34 cellular contexts compared by ENCODE assay signal in the genomic region with DNA sequence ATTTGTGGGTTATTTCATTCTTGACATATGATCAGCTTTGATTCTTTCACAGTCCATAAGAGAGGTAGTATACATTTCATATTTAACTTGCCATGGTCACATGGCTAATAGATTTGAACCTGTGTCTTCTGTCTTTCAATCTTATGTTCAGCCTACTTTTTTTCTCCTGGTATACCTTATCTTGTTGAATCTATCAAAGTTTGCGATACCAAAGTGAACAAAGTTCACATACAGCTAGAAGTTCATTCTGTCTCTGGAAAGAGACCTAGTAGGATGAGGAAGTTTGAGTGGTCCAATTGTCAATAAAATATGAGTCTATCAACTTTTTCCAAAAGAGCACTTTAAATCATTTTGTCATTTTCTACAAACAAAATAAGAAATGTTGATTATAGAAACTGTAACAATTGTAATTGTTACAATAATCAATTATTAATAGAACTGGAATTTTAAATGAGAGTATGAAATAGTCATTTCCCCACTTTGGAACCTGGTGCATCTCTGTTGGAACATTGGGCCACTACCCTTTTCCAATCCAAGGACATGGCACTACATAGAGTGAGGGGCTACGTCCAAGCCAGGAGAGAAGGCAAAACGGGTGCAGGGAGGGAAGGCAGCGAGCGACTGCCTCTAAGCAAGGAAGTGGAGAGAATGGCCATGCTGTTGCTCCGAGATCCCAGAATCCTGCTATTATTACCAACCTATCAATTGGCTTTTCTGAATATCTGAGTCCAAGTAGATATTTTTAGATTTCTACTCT.
"Had no signal": no experiment of that assay in that cellular context is flagged by ENCODE, and none has a peak within 500 bp of the region (broad histone marks: within the 10 kb centered on the region; RNA-seq: fewer than 3 reads in every experiment).

No MANE protein-coding gene starts in this region.

- H3K4me3 Mint-ChIP-seq: activated B cell treated with CpG ODN at 0.5 μM for 24 hours; activated CD8-positive, alpha-beta T cell treated with anti-CD3 and anti-CD28 coated beads for 36 hours; activated naive CD4-positive, alpha-beta T cell treated with anti-CD3 and anti-CD28 coated beads, Interleukin-2, amount 10 ng/mL, durations not matched to agents 7 days and 5 days; activated naive CD8-positive, alpha-beta T cell treated with anti-CD3 and anti-CD28 coated beads, Interleukin-2, amount 10 ng/mL, durations not matched to agents 7 days and 5 days; activated T-cell treated with anti-CD3 and anti-CD28 coated beads, Interleukin-2, amount 50 U/mL, for 24 hours; activated T-cell treated with anti-CD3 and anti-CD28 coated beads, Interleukin-2, amount 50 U/mL, for 72 hours; brain; T-helper 17 cell; T-helper 2 cell treated with Interferon-gamma antibody and Interleukin-4, amounts not matched to agents 5 μg/mL and 100 μg/mL, for 36 hours had no signal

- FAIRE-seq: endometrium, endothelial cell of umbilical vein had no signal

- H3K36me3 Mint-ChIP-seq: activated naive CD4-positive, alpha-beta T cell treated with anti-CD3 and anti-CD28 coated beads, Interleukin-2, amount 10 ng/mL, durations not matched to agents 7 days and 5 days; activated naive CD4-positive, alpha-beta T cell treated with anti-CD3 and anti-CD28 coated beads, Interleukin-2, amount 50 U/mL, for 72 hours; activated naive CD8-positive, alpha-beta T cell treated with anti-CD3 and anti-CD28 coated beads, Interleukin-2, amount 10 ng/mL, durations not matched to agents 7 days and 5 days; brain had no signal

- H3K27ac Mint-ChIP-seq: activated B cell treated with CpG ODN at 0.5 μM for 24 hours; activated CD8-positive, alpha-beta T cell treated with anti-CD3 and anti-CD28 coated beads for 36 hours; activated naive CD4-positive, alpha-beta T cell treated with anti-CD3 and anti-CD28 coated beads, Interleukin-2, amount 10 ng/mL, durations not matched to agents 7 days and 5 days; activated naive CD4-positive, alpha-beta T cell treated with anti-CD3 and anti-CD28 coated beads, Interleukin-2, amount 50 U/mL, for 72 hours; activated naive CD8-positive, alpha-beta T cell treated with anti-CD3 and anti-CD28 coated beads, Interleukin-2, amount 10 ng/mL, durations not matched to agents 7 days and 5 days; activated T-cell treated with anti-CD3 and anti-CD28 coated beads, Interleukin-2, amount 50 U/mL, for 24 hours; activated T-cell treated with anti-CD3 and anti-CD28 coated beads, Interleukin-2, amount 50 U/mL, for 72 hours; brain; T-helper 17 cell; T-helper 2 cell treated with Interferon-gamma antibody and Interleukin-4, amounts not matched to agents 5 μg/mL and 100 μg/mL, for 36 hours had no signal

- H3K4me3 ChIP-seq: ascending aorta, breast epithelium, cardiac muscle cell, colonic mucosa, esophagus squamous epithelium, gastroesophageal sphincter had no signal

- DNase-seq: activated B cell treated with CpG ODN at 0.5 μM for 24 hours; activated CD4-positive, alpha-beta T cell treated with anti-CD3 and anti-CD28 coated beads for 48 hours; activated CD4-positive, alpha-beta T cell treated with anti-CD3 and anti-CD28 coated beads, Interleukin-2, amount 50 U/mL, for 1 hour; activated CD4-positive, alpha-beta T cell treated with anti-CD3 and anti-CD28 coated beads, Interleukin-2, amount 50 U/mL, for 48 hours; activated CD8-positive, alpha-beta memory T cell treated with anti-CD3 and anti-CD28 coated beads, Interleukin-2, amount 50 U/mL, for 48 hours; activated CD8-positive, alpha-beta T cell treated with anti-CD3 and anti-CD28 coated beads for 36 hours; activated gamma-delta T cell; activated naive CD4-positive, alpha-beta T cell; activated naive CD4-positive, alpha-beta T cell treated with anti-CD3 and anti-CD28 coated beads, Interleukin-2, amount 10 ng/mL, durations not matched to agents 7 days and 5 days; activated naive CD8-positive, alpha-beta T cell treated with anti-CD3 and anti-CD28 coated beads, Interleukin-2, amount 10 ng/mL, durations not matched to agents 7 days and 5 days; activated T-cell treated with anti-CD3 and anti-CD28 coated beads for 4 hours; activated T-cell treated with anti-CD3 and anti-CD28 coated beads, Interleukin-2, amount 50 U/mL, for 24 hours; activated T-cell treated with anti-CD3 and anti-CD28 coated beads, Interleukin-2, amount 50 U/mL, for 72 hours; central memory CD4-positive, alpha-beta T cell; cerebellar nuclear complex; colonic mucosa; effector CD8-positive, alpha-beta T cell; esophagus squamous epithelium; foreskin melanocyte; T-helper 1 cell; T-helper 17 cell; T1000; WERI-Rb-1 had no signal

- H3K27ac ChIP-seq: ascending aorta, breast epithelium, cardiac muscle cell, colonic mucosa, epithelial cell of prostate, esophagus squamous epithelium, gastroesophageal sphincter, WERI-Rb-1 had no signal

- H3K9me3 ChIP-seq: ascending aorta, breast epithelium, colonic mucosa, esophagus squamous epithelium, gastroesophageal sphincter had no signal

- H3K9me3 Mint-ChIP-seq: activated B cell treated with CpG ODN at 0.5 μM for 24 hours; activated CD8-positive, alpha-beta T cell treated with anti-CD3 and anti-CD28 coated beads for 36 hours; activated naive CD4-positive, alpha-beta T cell treated with anti-CD3 and anti-CD28 coated beads, Interleukin-2, amount 10 ng/mL, durations not matched to agents 7 days and 5 days; activated naive CD8-positive, alpha-beta T cell treated with anti-CD3 and anti-CD28 coated beads, Interleukin-2, amount 10 ng/mL, durations not matched to agents 7 days and 5 days; activated T-cell treated with anti-CD3 and anti-CD28 coated beads, Interleukin-2, amount 50 U/mL, for 24 hours; activated T-cell treated with anti-CD3 and anti-CD28 coated beads, Interleukin-2, amount 50 U/mL, for 72 hours; brain; T-helper 2 cell treated with Interferon-gamma antibody and Interleukin-4, amounts not matched to agents 5 μg/mL and 100 μg/mL, for 36 hours had no signal

- H3K4me1 Mint-ChIP-seq: activated B cell treated with CpG ODN at 0.5 μM for 24 hours; activated naive CD4-positive, alpha-beta T cell treated with anti-CD3 and anti-CD28 coated beads, Interleukin-2, amount 10 ng/mL, durations not matched to agents 7 days and 5 days; activated naive CD8-positive, alpha-beta T cell treated with anti-CD3 and anti-CD28 coated beads, Interleukin-2, amount 10 ng/mL, durations not matched to agents 7 days and 5 days; T-helper 17 cell had no signal

- ATAC-seq: activated CD4-positive, CD25-positive, alpha-beta regulatory T cell treated with anti-CD3 and anti-CD28 coated beads, Interleukin-2, amount 50 U/mL, for 24 hours; activated CD8-positive, alpha-beta T cell treated with anti-CD3 and anti-CD28 coated beads for 36 hours; activated naive CD4-positive, alpha-beta T cell treated with anti-CD3 and anti-CD28 coated beads, Interleukin-2, amount 50 U/mL, for 72 hours; activated T-cell treated with anti-CD3 and anti-CD28 coated beads, Interleukin-2, amount 50 U/mL, for 72 hours; gastroesophageal sphincter; T-helper 17 cell had no signal

- H3K27me3 ChIP-seq: ascending aorta, breast epithelium, cardiac muscle cell, colonic mucosa, esophagus squamous epithelium, gastroesophageal sphincter had no signal

- H3K4me1 ChIP-seq: ascending aorta, breast epithelium, colonic mucosa, gastroesophageal sphincter had no signal

- H3K36me3 ChIP-seq: ascending aorta, breast epithelium, cardiac muscle cell, colonic mucosa, esophagus squamous epithelium, gastroesophageal sphincter, WERI-Rb-1 had no signal
